In genomic region chr10:71127773-71128172, GRCh38 we compare ENCODE assay signal across 22 cellular contexts.
"Had no signal": no experiment of that assay in that cellular context is flagged by ENCODE, and none has a peak within 500 bp of the region (broad histone marks: within the 10 kb centered on the region; RNA-seq: fewer than 3 reads in every experiment).

No MANE protein-coding gene starts in this region.

- H3K36me3 Mint-ChIP-seq: activated naive CD4-positive, alpha-beta T cell treated with anti-CD3 and anti-CD28 coated beads, Interleukin-2, amount 50 U/mL, for 24 hours; mesothelial cell of epicardium; naive B cell; neural progenitor cell had no signal

- H3K4me3 Mint-ChIP-seq: activated naive CD4-positive, alpha-beta T cell treated with anti-CD3 and anti-CD28 coated beads, Interleukin-2, amount 50 U/mL, for 24 hours; activated naive CD8-positive, alpha-beta T cell treated with anti-CD3 and anti-CD28 coated beads, Interleukin-2, amount 50 U/mL, for 24 hours; mesothelial cell of epicardium; naive B cell; neural progenitor cell; T-helper 1 cell treated with Interleukin-12 subunit alpha and Interleukin-12 subunit beta and Interleukin-4 antibody, amounts not matched to agents 30 μg/mL and 1 μg/mL, for 36 hours had no signal

- H3K4me1 Mint-ChIP-seq: naive B cell had no signal

- H3K27ac Mint-ChIP-seq: activated naive CD4-positive, alpha-beta T cell treated with anti-CD3 and anti-CD28 coated beads, Interleukin-2, amount 50 U/mL, for 24 hours; activated naive CD8-positive, alpha-beta T cell treated with anti-CD3 and anti-CD28 coated beads, Interleukin-2, amount 50 U/mL, for 24 hours; activated T-helper 2 cell treated with anti-CD3 and anti-CD28 coated beads, Interferon-gamma antibody, Interleukin-2, Interleukin-4, amounts not matched to agents 10 μg/mL and 5 μg/mL and 100 μg/mL, durations not matched to agents 14 hours and 24 hours and 36 hours; mesothelial cell of epicardium; T-helper 1 cell treated with Interleukin-12 subunit alpha and Interleukin-12 subunit beta and Interleukin-4 antibody, amounts not matched to agents 30 μg/mL and 1 μg/mL, for 36 hours had no signal

- ATAC-seq: activated CD4-positive, CD25-positive, alpha-beta regulatory T cell treated with anti-CD3 and anti-CD28 coated beads, Interleukin-2, amount 50 U/mL, for 24 hours; activated naive CD8-positive, alpha-beta T cell treated with anti-CD3 and anti-CD28 coated beads, Interleukin-2, amount 50 U/mL, for 24 hours; heart left ventricle had no signal

- H3K9me3 Mint-ChIP-seq: activated naive CD4-positive, alpha-beta T cell treated with anti-CD3 and anti-CD28 coated beads, Interleukin-2, amount 50 U/mL, for 24 hours; activated naive CD8-positive, alpha-beta T cell treated with anti-CD3 and anti-CD28 coated beads, Interleukin-2, amount 50 U/mL, for 24 hours; activated T-helper 2 cell treated with anti-CD3 and anti-CD28 coated beads, Interferon-gamma antibody, Interleukin-2, Interleukin-4, amounts not matched to agents 10 μg/mL and 5 μg/mL and 100 μg/mL, durations not matched to agents 14 hours and 24 hours and 36 hours; T-helper 1 cell treated with Interleukin-12 subunit alpha and Interleukin-12 subunit beta and Interleukin-4 antibody, amounts not matched to agents 30 μg/mL and 1 μg/mL, for 36 hours had no signal

- DNase-seq: activated CD4-positive, alpha-beta T cell treated with anti-CD3 and anti-CD28 coated beads for 48 hours; activated CD4-positive, alpha-beta T cell treated with anti-CD3 and anti-CD28 coated beads, Interleukin-2, amount 50 U/mL, for 48 hours; activated naive CD8-positive, alpha-beta T cell treated with anti-CD3 and anti-CD28 coated beads, Interleukin-2, amount 50 U/mL, for 24 hours; activated T-cell treated with anti-CD3 and anti-CD28 coated beads, Interleukin-2, amount 50 U/mL, for 48 hours; amygdala; caudate nucleus; cortex of kidney; hypothalamus; kidney glomerular epithelial cell; mammary epithelial cell; naive B cell; spleen; stimulated activated naive CD4-positive, alpha-beta T cell; T-helper 9 cell; WERI-Rb-1 had no signal
